ENCODE assay signal across 13 cellular contexts in the genomic region with DNA sequence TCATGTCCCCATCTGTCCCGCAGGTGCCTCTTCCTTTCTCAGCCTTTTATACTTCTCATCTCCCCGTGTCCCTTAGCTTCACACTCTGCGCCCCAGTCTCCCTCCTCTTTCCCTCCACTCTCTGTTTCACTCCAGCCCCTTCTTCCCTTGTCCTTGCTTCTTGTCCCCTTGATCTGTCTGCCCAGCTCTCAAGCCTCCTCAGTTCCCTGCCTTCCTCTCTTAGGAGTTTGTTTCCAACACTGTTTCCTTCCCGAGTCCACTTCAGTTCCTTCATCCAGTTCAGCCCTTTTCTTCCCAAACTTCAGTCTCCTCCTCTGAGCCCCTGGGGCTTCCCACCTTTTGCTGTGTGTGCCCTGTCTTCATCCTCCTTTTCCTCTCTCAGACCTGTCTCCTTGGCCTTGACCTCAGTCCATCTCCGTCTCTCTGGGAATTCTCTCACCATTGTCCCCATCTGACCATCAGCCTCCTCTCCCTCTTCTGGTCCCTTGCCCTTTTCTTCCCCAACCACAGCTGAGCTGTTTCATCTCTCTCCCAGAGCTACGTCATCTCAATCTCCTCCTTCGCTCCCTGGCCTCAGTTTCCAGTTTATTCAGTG. TPM values are rescaled to one million over a fixed set of nuclear protein-coding genes. Genes with fewer than 3 reads are reported as not detected.
DNase-seq lines count a peak whose midpoint lies in the region; ATAC-seq, FAIRE-seq and TF ChIP-seq lines count a peak whose summit lies in the region.
"Had no signal": no experiment of that assay in that cellular context is flagged by ENCODE, and none has a peak within 500 bp of the region (broad histone marks: within the 10 kb centered on the region; RNA-seq: fewer than 3 reads in every experiment).

No MANE protein-coding gene starts in this region.

- H3K27ac ChIP-seq in RWPE1, result peak overlapping the region; percentile 99
- H3K27ac ChIP-seq in iPS-18a (ENCODE audit: low read length), result peak overlapping the region; percentile 83

- no TSS peak for BruUV-seq in Calu3 (replicated peaks; lab: Mats Ljungman, UMichigan)

- H3K4me1 ChIP-seq in iPS-18a (ENCODE audit: control insufficient read depth, low read depth, low read length), result peaks cover 64% of the 10 kb centered on the region

- CTCF ChIA-PET in Calu3 (lab: Charles Lee), result interaction anchor here (1.5 to 6.3 kb wide), 8 partner anchors 33 to 1314 kb away, joined by 4 to 50 read pairs (median 14); partner anchors contain the start of gene VARS2
- CTCF ChIA-PET in RWPE1 (lab: Yijun Ruan, JAX), result interaction anchor here (0.5 to 2.7 kb wide), 4 partner anchors 44 to 151 kb away, joined by 3 to 15 read pairs (median 4); no protein-coding TSS in a partner anchor

- H3K27ac Mint-ChIP-seq in Calu3 (ENCODE audit: unreplicated experiment), result peak overlapping the region; percentile 84

- DNase-seq in Calu3 (no peak), RWPE1 (ENCODE audit: low spot score) (no peak), sciatic nerve (ENCODE audit: low spot score) (peak; percentile 28), hippocampal formation (lab: John Stamatoyannopoulos, UW) (no peak), D341Med (ENCODE audit: low spot score) (no peak), D721Med (ENCODE audit: insufficient read length, low spot score) (no peak)
- DNase-seq: effector CD4-positive, alpha-beta T cell; GDM1; MM.1S; RPMI8226 had no signal

- peaks cover 68% of the 10 kb centered on the region for H3K4me1 Mint-ChIP-seq in Calu3 (ENCODE audit: low read depth, unreplicated experiment)

- no peak overlapping the region for H3K4me3 Mint-ChIP-seq in Calu3 (ENCODE audit: low read depth, unreplicated experiment)

- H3K4me3 ChIP-seq in iPS-18a (ENCODE audit: low read length), result peak overlapping the region; percentile 89

- peak overlapping the region; percentile 74 for H3K9ac ChIP-seq in iPS-18a (ENCODE audit: low read length)

- H3K27me3 ChIP-seq in iPS-18a (ENCODE audit: control insufficient read depth, insufficient read depth, low read length), result no peaks in the 10 kb centered on the region

- ATAC-seq in sciatic nerve (no peak), GM21825 (IDR thresholded peaks at IDR 0.05; ENCODE audit: unreplicated experiment) (no peak)

- intact Hi-C loops in Calu3 (cut with micrococcal nuclease; ENCODE audit: unreplicated experiment) (loop anchor here (10.0 kb wide), 1 partner anchor 207 kb away; the partner anchor contains the start of gene DHX16), sciatic nerve (cut with DNase I) (loop anchor here (5.0 kb wide), 1 partner anchor 54 kb away; no protein-coding TSS in a partner anchor)

- peaks cover 16% of the 10 kb centered on the region for H3K27me3 Mint-ChIP-seq in Calu3 (ENCODE audit: unreplicated experiment)

- no peaks in the 10 kb centered on the region for H3K36me3 ChIP-seq in iPS-18a (ENCODE audit: control insufficient read depth, low read depth, low read length)

- POLR2A ChIA-PET in RWPE1 (lab: Yijun Ruan, JAX; ENCODE audit: low non-redundant PET), result interaction anchor here (0.6 to 1.4 kb wide), 3 partner anchors 23 to 137 kb away, joined by 3 to 4 read pairs (median 3); partner anchors contain the start of gene IER3

- H3K36me3 Mint-ChIP-seq in Calu3 (ENCODE audit: insufficient read depth, unreplicated experiment), result peaks cover 48% of the 10 kb centered on the region

- H3K9me3 Mint-ChIP-seq in Calu3 (ENCODE audit: low read depth, unreplicated experiment), result no peaks in the 10 kb centered on the region

- H3K9me3 ChIP-seq in iPS-18a (ENCODE audit: control insufficient read depth, low read depth, low read length), result no peaks in the 10 kb centered on the region

- no peak for FAIRE-seq in D721Med (lab: Jason Lieb, UNC)
- FAIRE-seq: GM19239 had no signal

- TF ChIP-seq CTCF in Calu3 (IDR thresholded peaks at IDR 0.05; ENCODE audit: unreplicated experiment), result no peak
- TF ChIP-seq CTCF in RWPE1 (conservative IDR thresholded peaks at IDR 0.05; ENCODE audit: low read depth), result no peak
- no peak for TF ChIP-seq CTCF in D721Med (IDR thresholded peaks at IDR 0.05; ENCODE audit: insufficient read depth, missing control alignments)

RNA-seq across cellular contexts. Expression of gene DDR1, which starts 2.8 kb away (rescaled TPM):
- total RNA-seq in Calu3 (2022), result 489 and 580 TPM in 2 replicates
- total RNA-seq in sciatic nerve, result 93.5 TPM

RNA-seq across cellular contexts. Expression of gene GTF2H4, which starts 26.5 kb away (rescaled TPM):
- 70.5 and 80.0 TPM in 2 replicates for total RNA-seq in Calu3 (2022)
- total RNA-seq in sciatic nerve, result 30.4 TPM

RNA-seq across cellular contexts. Expression of gene VARS2, which starts 32.5 kb away (rescaled TPM):
- 33.0 and 34.2 TPM in 2 replicates for total RNA-seq in Calu3 (2022)
- 25.2 TPM for total RNA-seq in sciatic nerve

RNA-seq across cellular contexts. Expression of gene SFTA2, which starts 50.5 kb away (rescaled TPM):
- total RNA-seq in Calu3 (2022) (184 and 246 TPM in 2 replicates), sciatic nerve (0.76 TPM)

RNA-seq across cellular contexts. Expression of gene MUCL3, which starts 59.3 kb away (rescaled TPM):
- total RNA-seq in Calu3 (2022) (0.07 and 0.15 TPM in 2 replicates), sciatic nerve (0.18 TPM)
